ENCODE assay signal across 22 cellular contexts in the genomic region with DNA sequence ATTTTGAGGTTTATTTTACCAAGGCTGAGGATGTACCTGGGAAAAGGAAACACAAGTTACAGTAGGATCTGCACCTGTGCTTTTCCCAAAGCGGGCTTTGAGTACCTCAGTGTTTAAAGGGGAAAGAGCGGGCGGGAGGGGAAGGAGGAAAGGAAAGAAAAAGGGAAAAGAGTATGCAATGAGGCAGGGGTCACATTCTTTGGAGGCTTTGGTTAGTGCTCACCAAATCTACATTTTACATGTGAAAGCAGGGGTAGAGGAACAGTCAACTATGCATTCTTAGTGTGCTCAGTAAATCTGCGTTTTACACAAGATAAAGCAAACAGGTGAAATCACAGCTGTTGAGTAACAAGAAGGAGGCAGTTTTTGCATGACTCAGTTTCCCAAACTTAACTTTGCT.
DNase-seq lines count a peak whose midpoint lies in the region; ATAC-seq, FAIRE-seq and TF ChIP-seq lines count a peak whose summit lies in the region.
"Had no signal": no experiment of that assay in that cellular context is flagged by ENCODE, and none has a peak within 500 bp of the region (broad histone marks: within the 10 kb centered on the region; RNA-seq: fewer than 3 reads in every experiment).

No MANE protein-coding gene starts in this region.

- ATAC-seq in GM18867 (IDR thresholded peaks at IDR 0.05; ENCODE audit: unreplicated experiment): no peak
- ATAC-seq: CD8-positive, alpha-beta T cell had no signal

- CTCF ChIA-PET in H1 (lab: Charles Lee; ENCODE audit: partially characterized antibody): no interaction called here
- CTCF ChIA-PET in GM10248 (lab: Yijun Ruan, JAX): no interaction called here

- no peak for TF ChIP-seq EP300 in H1 (IDR thresholded peaks at IDR 0.05; ENCODE audit: borderline replicate concordance in 1 of 2, low read depth in 2 of 2, low read length in 2 of 2)

- peak overlapping the region; percentile 95; the same call in 1 of the 2 replicates for H2BK12ac ChIP-seq in H1 (ENCODE audit: low read depth, low read length)

- POLR2A ChIA-PET in H1 (lab: Charles Lee; ENCODE audit: partially characterized antibody): no interaction called here
- POLR2A ChIA-PET in GM10248 (lab: Yijun Ruan, JAX): no interaction called here

- H2BK5ac ChIP-seq in H1 (ENCODE audit: low read depth, low read length): peak overlapping the region; percentile 86

- peaks cover 0 to 9% (median 3%) of the 10 kb centered on the region in 4 experiments; a peak in 5 of 7 replicates for H3K4me1 ChIP-seq in H1 (replicated peaks in 1 of 4; ENCODE audit: control insufficient read depth in 3 of 4, insufficient read depth in 4 of 4, low read length in 3 of 4)
- H3K4me1 ChIP-seq in iPS-20b (ENCODE audit: insufficient read depth, low read length): peaks cover 14% of the 10 kb centered on the region
- H3K4me1 ChIP-seq: HAP-1 had no signal

- H3K56ac ChIP-seq in H1 (replicated peaks; ENCODE audit: insufficient read length, low read depth, low read length): no peak overlapping the region

- H3K27ac ChIP-seq in H1 (ENCODE audit: low read depth, low read length) (no peak overlapping the region), iPS-20b (ENCODE audit: low read length) (peak overlapping the region; percentile 6)
- H3K27ac ChIP-seq: 22Rv1, BLaER1, C4-2B had no signal

- H3K23me2 ChIP-seq in H1 (ENCODE audit: low read depth, low read length): no peaks in the 10 kb centered on the region

- H3K23ac ChIP-seq in H1 (ENCODE audit: insufficient read length): no peak overlapping the region

- H2BK120ac ChIP-seq in H1 (replicated peaks; ENCODE audit: low read depth, low read length): peak overlapping the region; percentile 60

- H3K9me3 ChIP-seq in H1 (ENCODE audit: insufficient read depth in 2 of 2, low read depth in 1 of 2, low read length in 1 of 2) (peaks cover 8 to 19% of the 10 kb centered on the region in 2 experiments; a peak in 3 of 4 replicates), iPS-20b (ENCODE audit: insufficient read depth, low read depth, low read length) (peaks cover 9% of the 10 kb centered on the region; the same call in 1 of the 2 replicates)
- H3K9me3 ChIP-seq: HAP-1 had no signal

- H3K9ac ChIP-seq in H1 (replicated peaks in 1 of 4; ENCODE audit: extremely low read depth in 1 of 4, low read depth in 3 of 4, low read length in 3 of 4): no peak overlapping the region
- H3K9ac ChIP-seq in iPS-20b (ENCODE audit: low read depth, low read length): no peak overlapping the region
- H3K9ac ChIP-seq: BLaER1 had no signal

- no peak overlapping the region for H2BK15ac ChIP-seq in H1 (ENCODE audit: low read length)

- H4K5ac ChIP-seq in H1 (ENCODE audit: insufficient read length, low read depth, low read length): no peak overlapping the region

- H4K20me1 ChIP-seq in H1 (replicated peaks in 1 of 2; ENCODE audit: control insufficient read depth in 1 of 2, insufficient read depth in 2 of 2, low read length in 2 of 2): no peaks in the 10 kb centered on the region

- TF ChIP-seq CTCF in H1 (IDR thresholded peaks at IDR 0.05; ENCODE audit: control extremely low read depth in 1 of 3, insufficient read depth in 1 of 3, low read depth in 1 of 3, low read length in 3 of 3): no peak
- TF ChIP-seq CTCF in GM10248 (IDR thresholded peaks at IDR 0.05; ENCODE audit: control extremely low read depth, extremely low read depth, low read depth, missing control alignments): no peak

- no peak overlapping the region for H3K4me2 ChIP-seq in H1 (ENCODE audit: insufficient read depth in 1 of 2, low read depth in 2 of 2, low read length in 2 of 2)
- H3K4me2 ChIP-seq: BLaER1 had no signal

- H2AFZ ChIP-seq in H1 (ENCODE audit: low read length): no peak overlapping the region

- TF ChIP-seq POLR2A in H1 (IDR thresholded peaks at IDR 0.05; ENCODE audit: control extremely low read depth in 1 of 2, low read depth in 2 of 2, low read length in 2 of 2): no peak

- H2AK5ac ChIP-seq in H1 (ENCODE audit: low read depth, low read length): peak overlapping the region; percentile 83; the same call in 1 of the 2 replicates

- H3K79me2 ChIP-seq in H1 (ENCODE audit: control insufficient read depth in 1 of 2, insufficient read depth in 2 of 2, low read length in 2 of 2): no peaks in the 10 kb centered on the region

- WGBS in H1 (ENCODE audit: extremely low coverage in 1 of 2, insufficient coverage in 1 of 2, insufficient read length in 1 of 2, insufficient replicate concordance in 2 of 2, low coverage in 1 of 2, low lambda C conversion rate in 2 of 2, missing lambda C conversion rate in 1 of 2), 2 experiments: 48% methylated on average over 4 of the region's 4 CpGs; no CpG with 5 or more reads in 1 of the 2 experiments

- FAIRE-seq in H1 (lab: Jason Lieb, UNC): peak; percentile 65
- FAIRE-seq: A204.1, D721Med, GM12891, GM18507 had no signal

- H2BK20ac ChIP-seq in H1 (ENCODE audit: low read length): peak overlapping the region; percentile 75; the same call in 1 of the 2 replicates

- no peak for TF ChIP-seq RAD21 in H1 (IDR thresholded peaks at IDR 0.05 in 1 of 2, conservative IDR thresholded peaks at IDR 0.05 in 1 of 2; ENCODE audit: low read depth in 2 of 2, low read length in 2 of 2)

- no peaks in the 10 kb centered on the region for H3K79me1 ChIP-seq in H1 (ENCODE audit: low read depth, low read length)

- no peak overlapping the region for H3K18ac ChIP-seq in H1 (ENCODE audit: extremely low read depth, low read length)

- no peak overlapping the region for H3K4me3 ChIP-seq in H7 (ENCODE audit: insufficient read depth, low read depth, low read length)
- H3K4me3 ChIP-seq in H1 (ENCODE audit: extremely low read depth in 1 of 4, insufficient read depth in 2 of 4, low read depth in 3 of 4, low read length in 4 of 4): no peak overlapping the region
- no peak overlapping the region for H3K4me3 ChIP-seq in iPS-20b (ENCODE audit: low read length)
- H3K4me3 ChIP-seq: BLaER1, HAP-1 had no signal

- H4K91ac ChIP-seq in H1 (replicated peaks; ENCODE audit: insufficient read length, low read length): no peak overlapping the region

- H3K4ac ChIP-seq in H1 (replicated peaks; ENCODE audit: insufficient read length, low read depth, low read length): no peak overlapping the region

- H3K27me3 ChIP-seq in H7 (ENCODE audit: control insufficient read depth, insufficient read depth, low read length) (no peaks in the 10 kb centered on the region), H1 (replicated peaks in 1 of 4; ENCODE audit: control insufficient read depth in 3 of 4, extremely low read depth in 1 of 4, insufficient read depth in 3 of 4, low read length in 3 of 4) (no peaks in the 10 kb centered on the region; a peak in 2 of 7 replicates), iPS-20b (ENCODE audit: insufficient read depth, low read length) (no peaks in the 10 kb centered on the region)

- no peak overlapping the region for H4K8ac ChIP-seq in H1 (ENCODE audit: extremely low read depth, insufficient read depth, low read length)

- H3K14ac ChIP-seq in H1 (ENCODE audit: insufficient read length): no peak overlapping the region

- DNase-seq in H7 (peak; percentile 36), H1 (ENCODE audit: low read depth in 1 of 2, low spot score in 2 of 2) (no peak), NCI-H1436 (lab: John Stamatoyannopoulos, UW) (no peak), GM10248 (ENCODE audit: extremely low spot score) (no peak)
- DNase-seq: CD4-positive, CD25-positive, alpha-beta regulatory T cell; CD8-positive, alpha-beta T cell; DMS 273 treated with DMSO at 0.1 percent for 48 hours; DMS79; EL; GDM1; GOT3; HFFc6 had no signal

- H3K36me3 ChIP-seq in H7 (replicated peaks; ENCODE audit: control insufficient read depth, insufficient read depth, low read length) (no peaks in the 10 kb centered on the region), H1 (ENCODE audit: control insufficient read depth in 2 of 4, insufficient read depth in 4 of 4, low read length in 3 of 4) (no peaks in the 10 kb centered on the region), iPS-20b (ENCODE audit: insufficient read depth, low read depth, low read length) (no peaks in the 10 kb centered on the region)
- H3K36me3 ChIP-seq: BLaER1, HAP-1 had no signal

TF ChIP-seq in H1, 55 proteins besides CTCF, POLR2A, EP300 and RAD21:
- no peak for TF ChIP-seq RNF2 (IDR thresholded peaks at IDR 0.05; ENCODE audit: borderline replicate concordance, low read depth, low read length, missing control alignments, poor library complexity, severe bottlenecking)
- TF ChIP-seq SIX5 (IDR thresholded peaks at IDR 0.05; ENCODE audit: low read depth, low read length): no peak
- no peak for TF ChIP-seq BCL11A (IDR thresholded peaks at IDR 0.05; ENCODE audit: low read depth in 2 of 2, low read length in 2 of 2)
- peak; percentile 73 for TF ChIP-seq TEAD4 (IDR thresholded peaks at IDR 0.05; ENCODE audit: low read depth, low read length)
- no peak for TF ChIP-seq KDM1A (IDR thresholded peaks at IDR 0.05; ENCODE audit: borderline replicate concordance, low read length)
- 0 out of 2 replicates have a peak, but pooled peaks have one; percentile 26 for TF ChIP-seq TCF12 (IDR thresholded peaks at IDR 0.05; ENCODE audit: low read depth, low read length)
